In the genomic region with DNA sequence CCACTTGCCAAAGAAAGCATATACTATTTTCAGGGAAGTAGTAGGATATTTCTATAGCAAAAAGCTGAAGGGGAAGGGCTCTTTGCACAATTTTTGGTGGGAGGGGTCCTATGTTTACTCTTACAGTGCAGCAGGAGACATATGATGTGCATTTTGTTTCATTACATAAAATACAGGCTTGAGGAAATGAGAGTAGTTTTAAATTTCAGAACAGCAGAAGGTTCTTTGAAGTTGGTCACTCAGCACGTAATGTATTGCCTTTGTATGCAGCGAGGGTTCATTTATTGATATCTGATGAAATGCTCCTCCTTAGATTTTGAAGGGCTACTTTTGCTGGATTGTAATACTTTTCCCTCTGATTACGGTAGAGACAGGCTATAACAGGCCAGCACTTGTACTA, we compare ENCODE assay signal across 1 cellular context.
TF ChIP-seq lines count a peak whose summit lies in the region.

No MANE protein-coding gene starts in this region.

TF ChIP-seq in endothelial cell of umbilical vein, 7 proteins besides CTCF, POLR2A, EP300 and RAD21:
- no peak for TF ChIP-seq MAX (IDR thresholded peaks at IDR 0.05; ENCODE audit: insufficient read depth, insufficient read length)
- TF ChIP-seq GATA2 (IDR thresholded peaks at IDR 0.05; ENCODE audit: insufficient read depth, insufficient read length, low read depth, low read length), result no peak
- no peak for TF ChIP-seq EZH2 (IDR thresholded peaks at IDR 0.05; ENCODE audit: borderline replicate concordance, low read depth, low read length, severe bottlenecking)
- TF ChIP-seq POLR2AphosphoS5 (IDR thresholded peaks at IDR 0.05; ENCODE audit: insufficient read depth, low read depth, low read length), result no peak
- no peak for TF ChIP-seq FOS (IDR thresholded peaks at IDR 0.05; ENCODE audit: borderline replicate concordance, insufficient read depth, low read length)
- no peak for TF ChIP-seq MYC (IDR thresholded peaks at IDR 0.05; ENCODE audit: low read depth, low read length)
